ENCODE assay signal across 20 cellular contexts in the genomic region with DNA sequence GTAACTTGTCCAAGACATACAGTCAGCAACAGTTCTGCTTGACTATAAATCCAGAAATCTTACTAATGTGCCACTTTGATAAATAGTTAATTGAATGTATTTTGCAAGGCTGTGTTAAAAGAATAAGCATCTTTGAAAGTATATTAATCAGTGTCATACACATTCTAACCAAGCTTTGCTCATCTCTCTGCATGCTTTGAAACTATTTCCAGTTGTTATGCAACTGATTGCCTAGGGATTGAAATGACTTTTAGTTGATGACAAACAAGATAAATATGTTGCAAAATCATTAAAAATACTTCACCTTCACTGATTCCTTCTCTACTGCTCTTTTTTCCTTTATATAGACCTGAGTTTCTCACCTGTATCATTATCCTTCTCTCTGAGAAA.
A peak's percentile ranks its signal among the peaks of the same experiment; 100 is the strongest.
DNase-seq lines count a peak whose midpoint lies in the region; ATAC-seq and TF ChIP-seq lines count a peak whose summit lies in the region.
"Had no signal": no experiment of that assay in that cellular context is flagged by ENCODE, and none has a peak within 500 bp of the region (broad histone marks: within the 10 kb centered on the region; RNA-seq: fewer than 3 reads in every experiment).

No MANE protein-coding gene starts in this region.

- peaks cover 29% of the 10 kb centered on the region for H3K4me1 Mint-ChIP-seq in stimulated activated effector memory CD8-positive, alpha-beta T cell treated with anti-CD3 and anti-CD28 coated beads, Interleukin-12 subunit alpha, Interleukin-12 subunit beta, amount 100 ng/mL, for 72 hours
- peaks cover 20% of the 10 kb centered on the region for H3K4me1 Mint-ChIP-seq in endodermal cell
- H3K4me1 Mint-ChIP-seq: CD14-positive monocyte had no signal

- no peak for TF ChIP-seq CTCF in foreskin keratinocyte (conservative IDR thresholded peaks at IDR 0.05)
- no peak for TF ChIP-seq CTCF in endodermal cell (conservative IDR thresholded peaks at IDR 0.05)

- H3K4me1 ChIP-seq in adipocyte (ENCODE audit: control insufficient read depth, insufficient read depth, low read length) (peaks cover 25% of the 10 kb centered on the region), foreskin keratinocyte (peaks cover 15% of the 10 kb centered on the region), endodermal cell (ENCODE audit: control insufficient read depth, insufficient read depth, low read length) (no peaks in the 10 kb centered on the region)

- H3K36me3 Mint-ChIP-seq in stimulated activated effector memory CD8-positive, alpha-beta T cell treated with anti-CD3 and anti-CD28 coated beads, Interleukin-12 subunit alpha, Interleukin-12 subunit beta, amount 100 ng/mL, for 72 hours: peaks cover 29% of the 10 kb centered on the region
- no peaks in the 10 kb centered on the region for H3K36me3 Mint-ChIP-seq in endodermal cell (ENCODE audit: low read depth)

- H3K4me3 ChIP-seq in adipocyte (ENCODE audit: low read length): peak overlapping the region; percentile 62
- no peak overlapping the region for H3K4me3 ChIP-seq in endodermal cell (ENCODE audit: low read length)
- H3K4me3 ChIP-seq: ascending aorta, esophagus squamous epithelium, lung, suprapubic skin had no signal

- DNase-seq in HCEC 1CT (peak; percentile 49), adipocyte (ENCODE audit: low read depth) (peak; percentile 53), foreskin keratinocyte (peak in 1 of 2 donors; percentile 41), dermis blood vessel endothelial cell (no peak), endodermal cell (no peak), NCI-H446 (lab: John Stamatoyannopoulos, UW) (no peak)
- DNase-seq in stimulated activated effector memory CD8-positive, alpha-beta T cell treated with anti-CD3 and anti-CD28 coated beads, Interleukin-12 subunit alpha, Interleukin-12 subunit beta, amount 100 ng/mL, for 72 hours (ENCODE audit: low spot score in 2 of 2): no peak
- DNase-seq: activated CD8-positive, alpha-beta T cell treated with anti-CD3 and anti-CD28 coated beads, Interleukin-2, amount 10 ng/mL, durations not matched to agents 7 days and 5 days; activated effector memory CD4-positive, alpha-beta T cell treated with Interleukin-2 at 50 U/mL for 16 hours; cortex of kidney; esophagus squamous epithelium; Karpas-422; NCI-H1436 treated with DMSO at 0.1 percent for 48 hours; stimulated activated CD4-positive, alpha-beta T cell treated with anti-CD3 and anti-CD28 coated beads, Interleukin-1b, Interleukin-23, amount 100 ng/mL, for 48 hours; T-helper 1 cell had no signal

- no peaks in the 10 kb centered on the region for H3K27me3 Mint-ChIP-seq in endodermal cell (ENCODE audit: insufficient read depth)
- H3K27me3 Mint-ChIP-seq: natural killer cell treated with Interleukin-12 subunit alpha and Interleukin-12 subunit beta and Interleukin-15 and Interleukin-18, amount 100 ng/mL, for 72 hours had no signal

- H3K36me3 ChIP-seq in adipocyte (ENCODE audit: control insufficient read depth, insufficient read depth, low read length, severe bottlenecking): no peaks in the 10 kb centered on the region
- no peaks in the 10 kb centered on the region for H3K36me3 ChIP-seq in endodermal cell (ENCODE audit: control insufficient read depth, insufficient read depth, low read length)
- H3K36me3 ChIP-seq: ascending aorta, esophagus squamous epithelium, suprapubic skin had no signal

- H3K9ac ChIP-seq in adipocyte (ENCODE audit: low read length) (peak overlapping the region; percentile 64), endodermal cell (ENCODE audit: extremely low read depth, low read length, poor library complexity, severe bottlenecking) (no peak overlapping the region)

- peak overlapping the region; percentile 38 for H3K27ac Mint-ChIP-seq in stimulated activated effector memory CD8-positive, alpha-beta T cell treated with anti-CD3 and anti-CD28 coated beads, Interleukin-12 subunit alpha, Interleukin-12 subunit beta, amount 100 ng/mL, for 72 hours
- H3K27ac Mint-ChIP-seq in endodermal cell: no peak overlapping the region
- H3K27ac Mint-ChIP-seq: activated CD8-positive, alpha-beta T cell treated with anti-CD3 and anti-CD28 coated beads, Interleukin-2, amount 10 ng/mL, durations not matched to agents 7 days and 5 days; CD14-positive monocyte had no signal

- ATAC-seq in foreskin keratinocyte: peak; percentile 31
- ATAC-seq in stimulated activated effector memory CD8-positive, alpha-beta T cell treated with anti-CD3 and anti-CD28 coated beads, Interleukin-12 subunit alpha, Interleukin-12 subunit beta, amount 100 ng/mL, for 72 hours: no peak
- ATAC-seq: activated CD8-positive, alpha-beta T cell treated with anti-CD3 and anti-CD28 coated beads, Interleukin-2, amount 10 ng/mL, durations not matched to agents 7 days and 5 days; natural killer cell treated with Interleukin-12 subunit alpha and Interleukin-12 subunit beta and Interleukin-15 and Interleukin-18, amount 100 ng/mL, for 72 hours had no signal

- H3K27me3 ChIP-seq in adipocyte (replicated peaks; ENCODE audit: control insufficient read depth, insufficient read depth, low read length) (no peaks in the 10 kb centered on the region), foreskin keratinocyte (no peaks in the 10 kb centered on the region), endodermal cell (ENCODE audit: control insufficient read depth, insufficient read depth, low read length, poor library complexity, severe bottlenecking) (no peaks in the 10 kb centered on the region)
- H3K27me3 ChIP-seq: ascending aorta, esophagus squamous epithelium, suprapubic skin had no signal

- no peak overlapping the region for H3K4me3 Mint-ChIP-seq in stimulated activated effector memory CD8-positive, alpha-beta T cell treated with anti-CD3 and anti-CD28 coated beads, Interleukin-12 subunit alpha, Interleukin-12 subunit beta, amount 100 ng/mL, for 72 hours
- no peak overlapping the region for H3K4me3 Mint-ChIP-seq in endodermal cell
- H3K4me3 Mint-ChIP-seq: activated CD8-positive, alpha-beta T cell treated with anti-CD3 and anti-CD28 coated beads, Interleukin-2, amount 10 ng/mL, durations not matched to agents 7 days and 5 days; CD14-positive monocyte; natural killer cell treated with Interleukin-12 subunit alpha and Interleukin-12 subunit beta and Interleukin-15 and Interleukin-18, amount 100 ng/mL, for 72 hours had no signal

- H3K9me3 Mint-ChIP-seq in stimulated activated effector memory CD8-positive, alpha-beta T cell treated with anti-CD3 and anti-CD28 coated beads, Interleukin-12 subunit alpha, Interleukin-12 subunit beta, amount 100 ng/mL, for 72 hours: peaks cover 8% of the 10 kb centered on the region
- peaks cover 2% of the 10 kb centered on the region for H3K9me3 Mint-ChIP-seq in endodermal cell

- no peaks in the 10 kb centered on the region for H3K9me3 ChIP-seq in adipocyte (ENCODE audit: control insufficient read depth, low read length)
- H3K9me3 ChIP-seq in endodermal cell (ENCODE audit: control insufficient read depth, low read length): peaks cover under 1% of the 10 kb centered on the region
- H3K9me3 ChIP-seq: ascending aorta, suprapubic skin had no signal

- H3K27ac ChIP-seq in foreskin keratinocyte (no peak overlapping the region), endodermal cell (ENCODE audit: low read depth, low read length) (no peak overlapping the region)
- H3K27ac ChIP-seq: esophagus squamous epithelium, suprapubic skin had no signal

Comparison
In these comparisons a context has a peak if more than half of its experiments do, and no peak if none do; other contexts are left out.
1. DNase-seq: peak in HCEC 1CT (single experiment) and adipocyte (single experiment); none in stimulated activated effector memory CD8-positive, alpha-beta T cell treated with anti-CD3 and anti-CD28 coated beads, Interleukin-12 subunit alpha, Interleukin-12 subunit beta, amount 100 ng/mL, for 72 hours (0 of 2), dermis blood vessel endothelial cell (single experiment), endodermal cell (single experiment) and NCI-H446 (0 of 2).